Comparison of ENCODE assay signal across 9 cellular contexts in the genomic region with DNA sequence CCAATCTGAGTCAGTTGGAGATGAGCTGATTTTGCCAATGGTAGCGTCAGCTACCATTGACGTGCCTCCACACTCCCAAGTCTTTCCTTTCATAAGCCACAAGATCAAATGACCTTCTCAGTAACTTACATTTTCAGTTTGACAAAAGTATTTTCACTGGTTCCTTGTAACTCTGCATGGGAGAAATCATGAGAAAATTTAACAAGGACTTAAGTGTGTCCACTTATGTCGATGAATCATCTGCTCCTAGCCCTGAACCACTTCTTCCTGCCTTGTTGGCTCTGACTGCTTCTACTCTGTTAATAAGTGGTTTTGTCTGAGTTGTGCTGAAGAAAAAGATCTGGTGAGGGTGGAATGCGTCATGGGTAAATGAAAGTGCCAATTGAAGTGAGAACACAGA.
DNase-seq lines count a peak whose midpoint lies in the region; ATAC-seq and TF ChIP-seq lines count a peak whose summit lies in the region.
"Had no signal": no experiment of that assay in that cellular context is flagged by ENCODE, and none has a peak within 500 bp of the region (broad histone marks: within the 10 kb centered on the region; RNA-seq: fewer than 3 reads in every experiment).

No MANE protein-coding gene starts in this region.

- H3K4me1 Mint-ChIP-seq in T-helper 17 cell (peaks cover 9% of the 10 kb centered on the region), memory B cell (peaks cover 7% of the 10 kb centered on the region)
- peaks cover 6% of the 10 kb centered on the region for H3K4me1 Mint-ChIP-seq in CD4-positive, alpha-beta T cell (ENCODE audit: low read depth)

- H3K4me3 ChIP-seq in HFF-Myc (replicated peaks; ENCODE audit: low read depth, low read length): no peak overlapping the region

- no peaks in the 10 kb centered on the region for H3K27me3 ChIP-seq in CD4-positive, alpha-beta T cell (ENCODE audit: control insufficient read depth, insufficient read depth, low read length)

- H3K27me3 Mint-ChIP-seq in T-helper 17 cell: peaks cover 4% of the 10 kb centered on the region
- no peaks in the 10 kb centered on the region for H3K27me3 Mint-ChIP-seq in memory B cell
- no peaks in the 10 kb centered on the region for H3K27me3 Mint-ChIP-seq in CD4-positive, alpha-beta T cell
- H3K27me3 Mint-ChIP-seq: IgD-negative memory B cell had no signal

- no peak for ATAC-seq in T-helper 17 cell
- ATAC-seq in memory B cell (ENCODE audit: low read depth): no peak
- ATAC-seq in GM21576 (IDR thresholded peaks at IDR 0.05; ENCODE audit: unreplicated experiment): no peak
- no peak for ATAC-seq in left colon
- no peak for ATAC-seq in CD4-positive, alpha-beta T cell (ENCODE audit: poor library complexity)

- H3K4me3 Mint-ChIP-seq in T-helper 17 cell: no peak overlapping the region
- no peak overlapping the region for H3K4me3 Mint-ChIP-seq in memory B cell
- no peak overlapping the region for H3K4me3 Mint-ChIP-seq in CD4-positive, alpha-beta T cell
- H3K4me3 Mint-ChIP-seq: IgD-negative memory B cell had no signal

- H3K27ac Mint-ChIP-seq in T-helper 17 cell (peak overlapping the region; percentile 3), memory B cell (peak overlapping the region; percentile 12)
- H3K27ac Mint-ChIP-seq in CD4-positive, alpha-beta T cell: no peak overlapping the region
- H3K27ac Mint-ChIP-seq: IgD-negative memory B cell had no signal

- CTCF ChIA-PET in CD4-positive, alpha-beta T cell (lab: Charles Lee): no interaction called here

- in situ Hi-C loops in GM13976 (cut with MboI; ENCODE audit: low sequenced_read_pairs, unreplicated experiment): no loop called here

- H3K9me3 ChIP-seq in T-helper 17 cell (ENCODE audit: control insufficient read depth, low read length, poor library complexity, severe bottlenecking): no peaks in the 10 kb centered on the region
- H3K9me3 ChIP-seq in CD4-positive, alpha-beta T cell (ENCODE audit: control insufficient read depth, low read length): no peaks in the 10 kb centered on the region

- POLR2A ChIA-PET in CD4-positive, alpha-beta T cell (lab: Charles Lee): no interaction called here

- H3K36me3 Mint-ChIP-seq in T-helper 17 cell (ENCODE audit: low read depth) (no peaks in the 10 kb centered on the region), memory B cell (no peaks in the 10 kb centered on the region)
- no peaks in the 10 kb centered on the region for H3K36me3 Mint-ChIP-seq in CD4-positive, alpha-beta T cell (ENCODE audit: low read depth)
- H3K36me3 Mint-ChIP-seq: IgD-negative memory B cell had no signal

- H3K9me3 Mint-ChIP-seq in memory B cell: no peaks in the 10 kb centered on the region
- H3K9me3 Mint-ChIP-seq in CD4-positive, alpha-beta T cell: no peaks in the 10 kb centered on the region
- H3K9me3 Mint-ChIP-seq: IgD-negative memory B cell had no signal

- intact Hi-C loops in left colon (cut with DNase I, micrococcal nuclease): no loop called here
- intact Hi-C loops in CD4-positive, alpha-beta T cell (cut with DNase I, micrococcal nuclease): no loop called here

- H3K27ac ChIP-seq in CD4-positive, alpha-beta T cell (ENCODE audit: low read depth, low read length): no peak overlapping the region

- TF ChIP-seq CTCF in GM13976 (IDR thresholded peaks at IDR 0.05; ENCODE audit: borderline replicate concordance, control extremely low read depth, extremely low read depth, insufficient read depth, missing control alignments) (no peak), HFF-Myc (IDR thresholded peaks at IDR 0.05; ENCODE audit: low read depth, low read length, missing control alignments) (no peak)
- no peak for TF ChIP-seq CTCF in CD4-positive, alpha-beta T cell (IDR thresholded peaks at IDR 0.05)

- peak; percentile 41 for DNase-seq in GM13976 (ENCODE audit: low spot score)
- DNase-seq in HFF-Myc (ENCODE audit: extremely low read depth, low read depth): peak; percentile 30
- no peak for DNase-seq in T-helper 17 cell
- DNase-seq in memory B cell (ENCODE audit: low spot score in 2 of 2): no peak
- DNase-seq in activated effector memory CD4-positive, alpha-beta T cell treated with Interleukin-2 at 50 U/mL for 16 hours: no peak
- DNase-seq in left colon: no peak
- DNase-seq in CD4-positive, alpha-beta T cell: no peak

Comparison
In these comparisons a context has a peak if more than half of its experiments do, and no peak if none do; other contexts are left out.
1. DNase-seq: peak in GM13976 (single experiment) and HFF-Myc (single experiment); none in T-helper 17 cell (0 of 3), memory B cell (0 of 2), activated effector memory CD4-positive, alpha-beta T cell treated with Interleukin-2 at 50 U/mL for 16 hours (single experiment), left colon (0 of 2) and CD4-positive, alpha-beta T cell (0 of 10).